27 cellular contexts compared by ENCODE assay signal in the genomic region with DNA sequence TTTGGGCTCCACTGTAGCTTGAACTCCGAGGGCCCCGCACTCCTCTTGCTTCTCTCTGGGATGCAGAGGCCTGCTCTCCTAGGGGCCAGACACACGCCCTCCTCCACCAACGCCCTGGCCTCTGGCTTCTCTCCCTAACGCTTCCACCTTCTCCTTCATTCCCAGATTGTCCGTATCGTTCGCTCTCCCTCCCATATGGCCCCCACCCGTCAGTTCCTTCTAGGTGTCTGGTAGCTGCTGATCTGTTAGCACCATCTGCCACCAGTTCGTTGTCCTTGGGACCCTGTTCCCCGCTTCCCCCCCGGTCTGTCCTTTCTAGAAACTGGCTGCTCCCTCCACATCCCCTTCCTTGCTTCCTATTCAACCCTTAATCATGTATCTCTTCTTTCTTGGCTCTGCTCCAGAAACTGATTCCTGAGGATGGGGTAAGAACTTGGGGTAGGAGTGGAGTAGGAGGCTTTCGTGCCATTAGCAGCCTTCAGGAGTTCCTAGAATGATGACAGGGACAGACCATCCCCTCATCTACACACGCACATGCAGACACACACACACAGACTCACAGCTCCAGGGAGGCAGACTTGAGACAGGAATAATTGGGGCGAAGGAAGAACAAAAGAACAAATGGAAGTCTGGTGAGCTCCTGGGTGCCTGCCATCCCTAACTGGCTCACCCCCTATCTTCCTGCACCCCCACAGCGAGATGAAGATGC. TPM values are rescaled to one million over a fixed set of nuclear protein-coding genes. Genes with fewer than 3 reads are reported as not detected.
DNase-seq lines count a peak whose midpoint lies in the region; ATAC-seq, FAIRE-seq and TF ChIP-seq lines count a peak whose summit lies in the region.
"Had no signal": no experiment of that assay in that cellular context is flagged by ENCODE, and none has a peak within 500 bp of the region (broad histone marks: within the 10 kb centered on the region; RNA-seq: fewer than 3 reads in every experiment).

No MANE protein-coding gene starts in this region.

- FAIRE-seq in K562 (lab: Jason Lieb, UNC), result no peak
- FAIRE-seq: GM12878 had no signal

- no peaks in the 10 kb centered on the region for H3K79me2 ChIP-seq in K562 (ENCODE audit: control insufficient read depth, insufficient read depth, low read length)
- H3K79me2 ChIP-seq: parathyroid adenoma had no signal

- DNase-seq in AG10803 (ENCODE audit: low read depth) (peak; percentile 13), H7 (peak; percentile 16), K562 (ENCODE audit: extremely low read depth in 1 of 4, low spot score in 3 of 4) (no peak), memory B cell (ENCODE audit: low spot score in 2 of 2) (no peak), GM13976 (ENCODE audit: low spot score) (no peak), RPMI8226 (no peak), ovary (no peak)
- no peak for DNase-seq in stimulated activated CD4-positive, alpha-beta T cell treated with anti-CD3 and anti-CD28 coated beads, Interleukin-2, amount 100 ng/mL, for 48 hours
- DNase-seq: activated CD4-positive, alpha-beta T cell treated with anti-CD3 and anti-CD28 coated beads for 1 hour; activated T-cell treated with anti-CD3 and anti-CD28 coated beads, Interleukin-2, amount 50 U/mL, for 48 hours; CD4-positive, CD25-positive, alpha-beta regulatory T cell; islet precursor cell; lower lobe of right lung; naive B cell; NCI-H1092; NCI-H2107; NCI-H748 treated with DMSO at 0.1 percent for 48 hours; OCI-M1; SHP77 treated with DMSO at 0.1 percent for 48 hours had no signal

- H4K20me1 ChIP-seq in K562 (replicated peaks; ENCODE audit: control insufficient read depth, insufficient read depth, low read length), result no peaks in the 10 kb centered on the region; the same call in 1 of the 2 replicates

- H3K4me1 Mint-ChIP-seq in memory B cell, result peaks cover 22% of the 10 kb centered on the region

- H3K27ac Mint-ChIP-seq in memory B cell, result peak overlapping the region; percentile 10
- H3K27ac Mint-ChIP-seq: activated naive CD4-positive, alpha-beta T cell treated with anti-CD3 and anti-CD28 coated beads, Interleukin-2, amount 50 U/mL, for 24 hours; CD4-positive, CD25-positive, alpha-beta regulatory T cell had no signal

- peaks cover 3% of the 10 kb centered on the region for H3K9me3 Mint-ChIP-seq in memory B cell
- H3K9me3 Mint-ChIP-seq: activated naive CD4-positive, alpha-beta T cell treated with anti-CD3 and anti-CD28 coated beads, Interleukin-2, amount 50 U/mL, for 24 hours; CD4-positive, CD25-positive, alpha-beta regulatory T cell; naive B cell had no signal

- WGBS in K562 (ENCODE audit: insufficient coverage, low coverage, missing lambda C conversion rate), result 44% methylated on average over 12 of the region's 16 CpGs
- 54 to 63% (median 57%) methylated on average over 16 of the region's 16 CpGs for WGBS in ovary, 3 donors

- POLR2A ChIA-PET in K562 (lab: Yijun Ruan, JAX), result interaction anchor here (1.0 to 1.5 kb wide), 2 partner anchors 12 to 32 kb away, joined by 4 to 15 read pairs; no protein-coding TSS in a partner anchor

- no TSS peak for BruUV-seq in K562 (replicated peaks; lab: Mats Ljungman, UMichigan)

- H2AFZ ChIP-seq in K562 (ENCODE audit: low read depth, low read length), result no peak overlapping the region
- H2AFZ ChIP-seq: parathyroid adenoma had no signal

- no peak overlapping the region for H3K4me3 Mint-ChIP-seq in memory B cell
- H3K4me3 Mint-ChIP-seq: activated naive CD4-positive, alpha-beta T cell treated with anti-CD3 and anti-CD28 coated beads, Interleukin-2, amount 50 U/mL, for 24 hours; CD4-positive, CD25-positive, alpha-beta regulatory T cell had no signal

- H3K4me3 ChIP-seq in AG10803 (ENCODE audit: low read length), result no peak overlapping the region
- H3K4me3 ChIP-seq in H7 (ENCODE audit: insufficient read depth, low read depth, low read length), result no peak overlapping the region
- no peak overlapping the region for H3K4me3 ChIP-seq in K562
- no peak overlapping the region for H3K4me3 ChIP-seq in ovary
- H3K4me3 ChIP-seq: coronary artery, GM12878, lower lobe of right lung, suprapubic skin had no signal

- H3K27me3 Mint-ChIP-seq in memory B cell, result peaks cover 16% of the 10 kb centered on the region

- H3K27me3 ChIP-seq in H7 (ENCODE audit: control insufficient read depth, insufficient read depth, low read length) (peaks cover 26% of the 10 kb centered on the region), K562 (ENCODE audit: control insufficient read depth in 2 of 2, insufficient read depth in 2 of 2, low read length in 2 of 2) (no peaks in the 10 kb centered on the region), ovary (no peaks in the 10 kb centered on the region)

- in situ Hi-C loops in K562 (cut with MboI) (no loop called here), GM13976 (cut with MboI; ENCODE audit: low sequenced_read_pairs, unreplicated experiment) (no loop called here)

- TF ChIP-seq CTCF in AG10803 (conservative IDR thresholded peaks at IDR 0.05; ENCODE audit: low read length) (no peak), K562 (IDR thresholded peaks at IDR 0.05 in 2 of 3, conservative IDR thresholded peaks at IDR 0.05 in 1 of 3; ENCODE audit: insufficient read depth in 2 of 3, low read depth in 1 of 3, low read length in 3 of 3) (no peak), GM13976 (IDR thresholded peaks at IDR 0.05; ENCODE audit: borderline replicate concordance, control extremely low read depth, extremely low read depth, insufficient read depth, missing control alignments) (no peak), ovary (IDR thresholded peaks at IDR 0.05) (no peak)

- no peak overlapping the region for H3K4me2 ChIP-seq in K562 (ENCODE audit: insufficient read depth, low read length)

- H3K36me3 ChIP-seq in H7 (replicated peaks; ENCODE audit: control insufficient read depth, insufficient read depth, low read length) (no peaks in the 10 kb centered on the region; the same call in 1 of the 2 replicates), K562 (ENCODE audit: control insufficient read depth, insufficient read depth, low read length) (no peaks in the 10 kb centered on the region), ovary (no peaks in the 10 kb centered on the region)
- H3K36me3 ChIP-seq: lower lobe of right lung, suprapubic skin had no signal

- TF ChIP-seq RAD21 in K562 (CRISPR knock-in tag; conservative IDR thresholded peaks at IDR 0.05 in 1 of 2, IDR thresholded peaks at IDR 0.05 in 1 of 2), result no peak

- H3K27ac ChIP-seq in K562 (ENCODE audit: extremely low read depth, low read depth, low read length), result no peak overlapping the region
- H3K27ac ChIP-seq in ovary, result no peak overlapping the region
- H3K27ac ChIP-seq: coronary artery, lower lobe of right lung, parathyroid adenoma, suprapubic skin had no signal

- H3K9me1 ChIP-seq in K562 (ENCODE audit: control insufficient read depth, insufficient read depth, low read length), result no peaks in the 10 kb centered on the region

- intact Hi-C loops in K562 (cut with micrococcal nuclease), result no loop called here
- intact Hi-C loops in ovary (cut with DNase I), result loop anchor here in 2 of 4 donors (5.0 kb wide), 1 partner anchor 32 kb away; the partner anchor contains the start of genes TP53 (in 2 of the 2) and WRAP53 (in 2 of the 2)

- H3K9me3 ChIP-seq in K562 (replicated peaks; ENCODE audit: control insufficient read depth, insufficient read depth, low read depth, low read length) (no peaks in the 10 kb centered on the region), ovary (no peaks in the 10 kb centered on the region)
- H3K9me3 ChIP-seq: lower lobe of right lung, suprapubic skin had no signal

- CTCF ChIA-PET in K562 (lab: Yijun Ruan, JAX; ENCODE audit: low intra/inter-chr PET ratio), result no interaction called here

- H3K4me1 ChIP-seq in K562 (replicated peaks in 1 of 2; ENCODE audit: control insufficient read depth in 2 of 2, insufficient read depth in 2 of 2, low read length in 2 of 2), result peaks cover 3 to 26% of the 10 kb centered on the region in 2 experiments; a peak in 4 of 5 replicates
- H3K4me1 ChIP-seq in ovary (ENCODE audit: insufficient read depth), result peaks cover 4% of the 10 kb centered on the region

- no peak for TF ChIP-seq EP300 in K562 (IDR thresholded peaks at IDR 0.05; ENCODE audit: low read length)
- TF ChIP-seq EP300 in ovary (IDR thresholded peaks at IDR 0.05), result no peak

- TF ChIP-seq POLR2A in K562 (conservative IDR thresholded peaks at IDR 0.05) (no peak), ovary (IDR thresholded peaks at IDR 0.05) (no peak)

- H3K36me3 Mint-ChIP-seq in memory B cell, result peaks cover 3% of the 10 kb centered on the region
- H3K36me3 Mint-ChIP-seq: activated naive CD4-positive, alpha-beta T cell treated with anti-CD3 and anti-CD28 coated beads, Interleukin-2, amount 50 U/mL, for 24 hours; CD4-positive, CD25-positive, alpha-beta regulatory T cell; naive B cell had no signal

- ATAC-seq in K562 (no peak), memory B cell (ENCODE audit: low read depth) (no peak)
- ATAC-seq: lower lobe of right lung, sciatic nerve had no signal

- H3K9ac ChIP-seq in K562 (ENCODE audit: insufficient read depth in 1 of 2, low read depth in 2 of 2, low read length in 2 of 2), result peak overlapping the region in 1 of 2 experiments; percentile 45; a peak in 1 of 4 replicates
- H3K9ac ChIP-seq: parathyroid adenoma had no signal

RNA-seq across cellular contexts. Expression of gene ATP1B2, which starts 4.3 kb away (rescaled TPM):
- total RNA-seq in H7 (2014; rRNA removed; shearing (Covaris generic)), result 1.6 and 7.0 TPM in 2 replicates
- total RNA-seq in K562 (2011; cell fraction: chromatin; rRNA removed; ENCODE audit: low replicate concordance), result 5.0 and 5.9 TPM in 2 replicates
- total RNA-seq in K562 (2011; cell fraction: nucleolus; rRNA removed), result 4.0 and 8.3 TPM in 2 replicates
- 9.5 and 11.4 TPM in 2 replicates for total RNA-seq in K562 (2011; cell fraction: nucleoplasm; rRNA removed)
- 0.23 and 1.1 TPM in 2 replicates for total RNA-seq in K562 (2014; rRNA removed)
- 0.41 and 0.47 TPM in 2 replicates for total RNA-seq in K562 (2014; rRNA removed; fragmentation: Illumina TruSeq; extraction: Trizol)
- total RNA-seq in K562 (2015; rRNA removed; fragmentation: Illumina TruSeq; extraction: Trizol), result 0.25 and 0.68 TPM in 2 replicates
- 4.7 and 5.4 TPM in 2 replicates for total RNA-seq in K562 (2021)
- 0.59 and 1.8 TPM in 2 replicates for polyA plus RNA-seq in K562 (2011; rRNA removed)
- 0.97 and 1.6 TPM in 2 replicates for polyA plus RNA-seq in K562 (2011; cell fraction: cytosol; rRNA removed)
- 1.7 and 2.4 TPM in 2 replicates for polyA plus RNA-seq in K562 (2011; cell fraction: nucleus; rRNA removed)
- 1.4 and 2.6 TPM in 2 replicates for polyA plus RNA-seq in K562 (2012)
- polyA plus RNA-seq in K562 (2014; fragmentation: Illumina TruSeq; extraction: Trizol), result 6.0 and 6.1 TPM in 2 replicates
- polyA plus RNA-seq in K562 (2014; fragmentation: Nextera tagmentation; extraction: Ambion mirVana), result 1 to 10 TPM in 1 of 2 experiments, under 1 TPM in 1; 0.99 to 2.4 TPM
- 1.4 and 1.6 TPM in 2 replicates for polyA plus RNA-seq in K562 (2014; rRNA removed)
- polyA minus RNA-seq in K562 (2011; rRNA and poly(A)+ RNA removed), result 0.93 and 2.0 TPM in 2 replicates
- polyA minus RNA-seq in K562 (2011; cell fraction: cytosol; rRNA and poly(A)+ RNA removed), result 5.1 TPM in 2 replicates
- 0.81 and 1.00 TPM in 2 replicates for polyA minus RNA-seq in K562 (2011; cell fraction: nucleus; rRNA and poly(A)+ RNA removed)
- 10 to 100 TPM in 5 of 7 donors, 1 to 10 TPM in 2; 3.6 to 74.5 (median 34.1) TPM for total RNA-seq in ovary
- 10 to 100 TPM; 15.3 to 35.1 TPM for polyA plus RNA-seq in ovary
- total RNA-seq: CD4-positive, CD25-positive, alpha-beta regulatory T cell; fibroblast of villous mesenchyme; HT-29 had no signal
- polyA plus RNA-seq: CD4-positive, CD25-positive, alpha-beta regulatory T cell had no signal

RNA-seq across cellular contexts. Expression of gene SHBG, which starts 25.1 kb away (rescaled TPM):
- total RNA-seq in H7 (2014; rRNA removed; shearing (Covaris generic)), result 0.35 and 1.5 TPM in 2 replicates
- not detected in 2 replicates for total RNA-seq in K562 (2011; cell fraction: chromatin; rRNA removed; ENCODE audit: low replicate concordance)
- not detected in 2 replicates for total RNA-seq in K562 (2011; cell fraction: nucleolus; rRNA removed)
- total RNA-seq in K562 (2011; cell fraction: nucleoplasm; rRNA removed), result not detected in 2 replicates
- total RNA-seq in K562 (2014; rRNA removed) (not detected in 2 replicates), K562 (2014; rRNA removed; fragmentation: Illumina TruSeq; extraction: Trizol) (not detected in 2 replicates), K562 (2015; rRNA removed; fragmentation: Illumina TruSeq; extraction: Trizol) (not detected in 2 replicates), K562 (2021) (not detected in 2 replicates), ovary (1 to 10 TPM in 4 of 7 donors, under 1 TPM in 3; 0.69 to 1.3 (median 1.1) TPM)
- polyA plus RNA-seq in K562 (2011; rRNA removed) (not detected in 2 replicates), K562 (2014; fragmentation: Illumina TruSeq; extraction: Trizol) (not detected in 2 replicates), K562 (2014; fragmentation: Nextera tagmentation; extraction: Ambion mirVana) (not detected), K562 (2014; rRNA removed) (not detected in 2 replicates), ovary (under 1 TPM; 0.63 to 0.67 TPM)
- not detected in 2 replicates for polyA plus RNA-seq in K562 (2011; cell fraction: cytosol; rRNA removed)
- polyA plus RNA-seq in K562 (2011; cell fraction: nucleus; rRNA removed), result 0.23 TPM in 1 of 2 replicates, not detected in the other
- 0.10 TPM in 1 of 2 replicates, not detected in the other for polyA plus RNA-seq in K562 (2012)
- 0.53 TPM in 1 of 2 replicates, not detected in the other for polyA minus RNA-seq in K562 (2011; rRNA and poly(A)+ RNA removed)
- polyA minus RNA-seq in K562 (2011; cell fraction: cytosol; rRNA and poly(A)+ RNA removed), result not detected in 2 replicates
- not detected in 2 replicates for polyA minus RNA-seq in K562 (2011; cell fraction: nucleus; rRNA and poly(A)+ RNA removed)
- total RNA-seq: CD4-positive, CD25-positive, alpha-beta regulatory T cell; GM12878; HT-29; lower lobe of right lung; suprapubic skin had no signal
- polyA plus RNA-seq: CD4-positive, CD25-positive, alpha-beta regulatory T cell; GM12878 had no signal

RNA-seq across cellular contexts. Expression of gene SAT2, which starts 27.4 kb away (rescaled TPM):
- 45.5 and 55.8 TPM in 2 replicates for total RNA-seq in H7 (2014; rRNA removed; shearing (Covaris generic))
- total RNA-seq in K562 (2011; cell fraction: chromatin; rRNA removed; ENCODE audit: low replicate concordance), result 6.7 and 7.8 TPM in 2 replicates
- 4.7 and 5.5 TPM in 2 replicates for total RNA-seq in K562 (2011; cell fraction: nucleolus; rRNA removed)
- total RNA-seq in K562 (2011; cell fraction: nucleoplasm; rRNA removed), result 5.3 and 6.5 TPM in 2 replicates
- total RNA-seq in K562 (2014; rRNA removed) (3.7 and 5.2 TPM in 2 replicates), K562 (2014; rRNA removed; fragmentation: Illumina TruSeq; extraction: Trizol) (4.6 and 5.3 TPM in 2 replicates), K562 (2015; rRNA removed; fragmentation: Illumina TruSeq; extraction: Trizol) (8.0 and 8.8 TPM in 2 replicates), K562 (2021) (6.7 and 7.5 TPM in 2 replicates), ovary (100 to 1,000 TPM in 6 of 7 donors, 10 to 100 TPM in 1; 89.5 to 195 (median 145) TPM)
- polyA plus RNA-seq in K562 (2011; rRNA removed) (3.3 and 3.9 TPM in 2 replicates), K562 (2014; fragmentation: Illumina TruSeq; extraction: Trizol) (4.9 and 5.7 TPM in 2 replicates), K562 (2014; fragmentation: Nextera tagmentation; extraction: Ambion mirVana) (1 to 10 TPM; 2.0 to 3.6 TPM), K562 (2014; rRNA removed) (4.9 and 7.0 TPM in 2 replicates), ovary (100 to 1,000 TPM; 133 to 235 TPM)
- 1.8 and 3.3 TPM in 2 replicates for polyA plus RNA-seq in K562 (2011; cell fraction: cytosol; rRNA removed)
- polyA plus RNA-seq in K562 (2011; cell fraction: nucleus; rRNA removed), result 12.0 and 17.8 TPM in 2 replicates
- polyA plus RNA-seq in K562 (2012), result 11.6 and 30.1 TPM in 2 replicates
- polyA minus RNA-seq in K562 (2011; rRNA and poly(A)+ RNA removed), result 1.1 and 2.0 TPM in 2 replicates
- polyA minus RNA-seq in K562 (2011; cell fraction: cytosol; rRNA and poly(A)+ RNA removed), result not detected in 2 replicates
- polyA minus RNA-seq in K562 (2011; cell fraction: nucleus; rRNA and poly(A)+ RNA removed), result 1.6 and 1.9 TPM in 2 replicates

RNA-seq across cellular contexts. Expression of gene TP53, which starts 32.3 kb away (rescaled TPM):
- total RNA-seq in H7 (2014; rRNA removed; shearing (Covaris generic)), result 97.5 and 99.4 TPM in 2 replicates
- 51.9 and 81.8 TPM in 2 replicates for total RNA-seq in K562 (2011; cell fraction: chromatin; rRNA removed; ENCODE audit: low replicate concordance)
- 41.2 and 53.7 TPM in 2 replicates for total RNA-seq in K562 (2011; cell fraction: nucleolus; rRNA removed)
- 66.0 and 80.9 TPM in 2 replicates for total RNA-seq in K562 (2011; cell fraction: nucleoplasm; rRNA removed)
- total RNA-seq in K562 (2014; rRNA removed) (4.6 and 6.6 TPM in 2 replicates), K562 (2014; rRNA removed; fragmentation: Illumina TruSeq; extraction: Trizol) (5.3 and 6.2 TPM in 2 replicates), K562 (2015; rRNA removed; fragmentation: Illumina TruSeq; extraction: Trizol) (6.8 and 7.1 TPM in 2 replicates), K562 (2021) (10.6 and 11.0 TPM in 2 replicates), ovary (100 to 1,000 TPM in 1 of 7 donors, 10 to 100 TPM in 6; 16.3 to 124 (median 73.5) TPM)
- polyA plus RNA-seq in K562 (2011; rRNA removed) (14.0 and 18.7 TPM in 2 replicates), K562 (2014; fragmentation: Illumina TruSeq; extraction: Trizol) (9.2 and 9.9 TPM in 2 replicates), K562 (2014; fragmentation: Nextera tagmentation; extraction: Ambion mirVana) (1 to 10 TPM; 2.8 to 3.4 TPM), K562 (2014; rRNA removed) (12.5 and 17.7 TPM in 2 replicates), ovary (10 to 100 TPM; 29.7 to 43.7 TPM)
- polyA plus RNA-seq in K562 (2011; cell fraction: cytosol; rRNA removed), result 15.6 and 16.9 TPM in 2 replicates
- 33.1 and 41.0 TPM in 2 replicates for polyA plus RNA-seq in K562 (2011; cell fraction: nucleus; rRNA removed)
- 7.6 and 13.1 TPM in 2 replicates for polyA plus RNA-seq in K562 (2012)
- polyA minus RNA-seq in K562 (2011; rRNA and poly(A)+ RNA removed), result 7.7 and 10.0 TPM in 2 replicates
- polyA minus RNA-seq in K562 (2011; cell fraction: cytosol; rRNA and poly(A)+ RNA removed), result 3.4 and 4.0 TPM in 2 replicates
- polyA minus RNA-seq in K562 (2011; cell fraction: nucleus; rRNA and poly(A)+ RNA removed), result 10.4 and 13.4 TPM in 2 replicates

RNA-seq across cellular contexts. Expression of gene WRAP53, which starts 33.3 kb away (rescaled TPM):
- total RNA-seq in H7 (2014; rRNA removed; shearing (Covaris generic)), result 32.9 and 41.3 TPM in 2 replicates
- 8.2 and 18.4 TPM in 2 replicates for total RNA-seq in K562 (2011; cell fraction: chromatin; rRNA removed; ENCODE audit: low replicate concordance)
- 17.1 and 17.3 TPM in 2 replicates for total RNA-seq in K562 (2011; cell fraction: nucleolus; rRNA removed)
- total RNA-seq in K562 (2011; cell fraction: nucleoplasm; rRNA removed), result 9.5 and 13.7 TPM in 2 replicates
- total RNA-seq in K562 (2014; rRNA removed) (16.1 and 17.3 TPM in 2 replicates), K562 (2014; rRNA removed; fragmentation: Illumina TruSeq; extraction: Trizol) (8.2 and 9.1 TPM in 2 replicates), K562 (2015; rRNA removed; fragmentation: Illumina TruSeq; extraction: Trizol) (12.7 and 13.4 TPM in 2 replicates), K562 (2021) (18.2 and 21.8 TPM in 2 replicates), ovary (10 to 100 TPM in 1 of 7 donors, 1 to 10 TPM in 6; 1.1 to 10.1 (median 6.9) TPM)
- polyA plus RNA-seq in K562 (2011; rRNA removed) (8.9 and 11.9 TPM in 2 replicates), K562 (2014; fragmentation: Illumina TruSeq; extraction: Trizol) (14.9 and 15.3 TPM in 2 replicates), K562 (2014; fragmentation: Nextera tagmentation; extraction: Ambion mirVana) (1 to 10 TPM in 1 of 2 experiments, under 1 TPM in 1; 0.72 to 4.1 TPM), K562 (2014; rRNA removed) (15.2 and 15.9 TPM in 2 replicates), ovary (1 to 10 TPM; 4.3 to 6.1 TPM)
- 11.5 and 24.1 TPM in 2 replicates for polyA plus RNA-seq in K562 (2011; cell fraction: cytosol; rRNA removed)
- polyA plus RNA-seq in K562 (2011; cell fraction: nucleus; rRNA removed), result 14.9 and 24.3 TPM in 2 replicates
- 13.1 and 20.2 TPM in 2 replicates for polyA plus RNA-seq in K562 (2012)
- polyA minus RNA-seq in K562 (2011; rRNA and poly(A)+ RNA removed), result 5.2 and 8.3 TPM in 2 replicates
- 5.6 and 12.7 TPM in 2 replicates for polyA minus RNA-seq in K562 (2011; cell fraction: cytosol; rRNA and poly(A)+ RNA removed)
- polyA minus RNA-seq in K562 (2011; cell fraction: nucleus; rRNA and poly(A)+ RNA removed), result 6.5 and 7.8 TPM in 2 replicates

Comparison
In these comparisons a context has a peak if more than half of its experiments do, and no peak if none do; other contexts are left out.
1. DNase-seq: peak in AG10803 (single experiment) and H7 (single experiment); none in K562 (0 of 4), memory B cell (0 of 2), GM13976 (single experiment), RPMI8226 (single experiment), ovary (0 of 5) and stimulated activated CD4-positive, alpha-beta T cell treated with anti-CD3 and anti-CD28 coated beads, Interleukin-2, amount 100 ng/mL, for 48 hours (0 of 2).